ENCODE assay signal across 8 cellular contexts in genomic region chr19:38949580-38950367, GRCh38. TPM values are rescaled to one million over a fixed set of nuclear protein-coding genes. Genes with fewer than 3 reads are reported as not detected.
DNase-seq lines count a peak whose midpoint lies in the region; ATAC-seq lines count a peak whose summit lies in the region.

No MANE protein-coding gene starts in this region.

- H2AK5ac ChIP-seq in neuronal stem cell (ENCODE audit: low read depth, low read length), result peak overlapping the region; percentile 88

- H3K9me3 ChIP-seq in neuronal stem cell (replicated peaks in 1 of 2; ENCODE audit: control insufficient read depth in 2 of 2, insufficient read depth in 1 of 2, low read depth in 1 of 2, low read length in 2 of 2), result no peaks in the 10 kb centered on the region

- no peak overlapping the region for H2BK5ac ChIP-seq in neuronal stem cell (ENCODE audit: low read length)

- H3K18ac ChIP-seq in neuronal stem cell (ENCODE audit: low read length), result peak overlapping the region; percentile 94

- peak overlapping the region; percentile 41 for H2BK12ac ChIP-seq in neuronal stem cell (ENCODE audit: low read length)

- DNase-seq in GM19238 (ENCODE audit: insufficient read length, low spot score) (peak; percentile 66), NOMO-1 treated with dmso at 0.1 percent for 144 hours (lab: John Stamatoyannopoulos, UW; ENCODE audit: unreplicated experiment) (peak; percentile 31), foreskin melanocyte (peak; percentile 79), neuronal stem cell (ENCODE audit: low spot score) (peak; percentile 80), RKO (ENCODE audit: low spot score) (no peak)
- peak; percentile 55 for DNase-seq in activated gamma-delta T cell treated with anti-CD3 and anti-CD28 coated beads, Interleukin-2, amount 50 U/mL, for 16 hours (ENCODE audit: low read depth)
- peak; percentile 78 for DNase-seq in stimulated activated naive B cell treated with anti-CD40 and anti-IgM and Interleukin-4, amounts not matched to agents 10 μg/mL and 1 μg/mL and 100 μg/mL, for 72 hours

- H3K4me3 ChIP-seq in neuronal stem cell (ENCODE audit: low read length in 2 of 2), result peak overlapping the region; percentile 51 to 77

- peak overlapping the region; percentile 97 for H3K23ac ChIP-seq in neuronal stem cell (ENCODE audit: low read depth, low read length, poor library complexity)

- no peak overlapping the region for H2BK120ac ChIP-seq in neuronal stem cell (ENCODE audit: low read depth, low read length)

- H2AFZ ChIP-seq in neuronal stem cell (ENCODE audit: low read length), result peak overlapping the region; percentile 93

- H3K27ac ChIP-seq in neuronal stem cell (replicated peaks; ENCODE audit: low read length), result no peak overlapping the region

- peak overlapping the region; percentile 23 for H3K4ac ChIP-seq in neuronal stem cell (ENCODE audit: low read length)

- H4K8ac ChIP-seq in neuronal stem cell (ENCODE audit: low read depth, low read length), result no peak overlapping the region

- H3K9me3 Mint-ChIP-seq in stimulated activated naive B cell treated with anti-CD40 and anti-IgM and Interleukin-4, amounts not matched to agents 10 μg/mL and 1 μg/mL and 100 μg/mL, for 72 hours, result peaks cover 0 to 2% of the 10 kb centered on the region in 2 donors

- peak overlapping the region; percentile 71 for H3K14ac ChIP-seq in neuronal stem cell (ENCODE audit: low read length)

- peak overlapping the region; percentile 77 to 78 for H3K4me3 Mint-ChIP-seq in stimulated activated naive B cell treated with anti-CD40 and anti-IgM and Interleukin-4, amounts not matched to agents 10 μg/mL and 1 μg/mL and 100 μg/mL, for 72 hours

- H3K4me1 Mint-ChIP-seq in stimulated activated naive B cell treated with anti-CD40 and anti-IgM and Interleukin-4, amounts not matched to agents 10 μg/mL and 1 μg/mL and 100 μg/mL, for 72 hours, result peaks cover 12 to 19% of the 10 kb centered on the region in 2 donors

- peaks cover 0 to 6% (median 0%) of the 10 kb centered on the region in 3 experiments for H3K27me3 ChIP-seq in neuronal stem cell (ENCODE audit: control insufficient read depth in 3 of 3, insufficient read depth in 3 of 3, low read depth in 1 of 3, low read length in 3 of 3)

- peaks cover 3% of the 10 kb centered on the region for H3K79me1 ChIP-seq in neuronal stem cell (ENCODE audit: low read depth, low read length)

- no CpG with 5 or more reads among the region's 72 CpGs for WGBS in neuronal stem cell (ENCODE audit: extremely low coverage in 2 of 2, insufficient read length in 2 of 2, insufficient replicate concordance in 1 of 2), 2 donors

- peaks cover 41 to 68% of the 10 kb centered on the region in 2 donors for H3K27me3 Mint-ChIP-seq in stimulated activated naive B cell treated with anti-CD40 and anti-IgM and Interleukin-4, amounts not matched to agents 10 μg/mL and 1 μg/mL and 100 μg/mL, for 72 hours

- H3K36me3 Mint-ChIP-seq in stimulated activated naive B cell treated with anti-CD40 and anti-IgM and Interleukin-4, amounts not matched to agents 10 μg/mL and 1 μg/mL and 100 μg/mL, for 72 hours, result peaks cover 5 to 6% of the 10 kb centered on the region in 2 donors

- no peak overlapping the region for H3K27ac Mint-ChIP-seq in stimulated activated naive B cell treated with anti-CD40 and anti-IgM and Interleukin-4, amounts not matched to agents 10 μg/mL and 1 μg/mL and 100 μg/mL, for 72 hours

- H3K36me3 ChIP-seq in neuronal stem cell (replicated peaks in 1 of 2; ENCODE audit: control insufficient read depth in 2 of 2, insufficient read depth in 2 of 2, low read length in 2 of 2), result peaks cover 0 to 3% of the 10 kb centered on the region in 2 donors

- peak overlapping the region; percentile 58 for H2BK15ac ChIP-seq in neuronal stem cell (ENCODE audit: low read length)

- peak; percentile 88 to 95 for ATAC-seq in stimulated activated naive B cell treated with anti-CD40 and anti-IgM and Interleukin-4, amounts not matched to agents 10 μg/mL and 1 μg/mL and 100 μg/mL, for 72 hours (replicated peaks)
- no peak for ATAC-seq in HG03520 (IDR thresholded peaks at IDR 0.05; ENCODE audit: unreplicated experiment)

- H3K4me1 ChIP-seq in neuronal stem cell (ENCODE audit: control insufficient read depth in 2 of 2, insufficient read depth in 1 of 2, low read depth in 1 of 2, low read length in 2 of 2), result peaks cover 2 to 3% of the 10 kb centered on the region in 2 donors

- no peak overlapping the region for H4K91ac ChIP-seq in neuronal stem cell (ENCODE audit: low read depth, low read length, poor library complexity)

- H3K9ac ChIP-seq in neuronal stem cell (ENCODE audit: low read depth, low read length, poor library complexity), result peak overlapping the region; percentile 91

- peak overlapping the region; percentile 73 for H3K4me2 ChIP-seq in neuronal stem cell (ENCODE audit: insufficient read depth, low read length, poor library complexity, severe bottlenecking)

RNA-seq across cellular contexts. Expression of gene MRPS12, which starts 19.0 kb away (rescaled TPM):
- 29.7 TPM for polyA plus RNA-seq in neuronal stem cell (2013, experiment 1 of 2)
- 30.0 TPM for polyA plus RNA-seq in neuronal stem cell (2013, experiment 2 of 2)

RNA-seq across cellular contexts. Expression of gene SARS2, which starts 19.2 kb away (rescaled TPM):
- 35.8 TPM for polyA plus RNA-seq in neuronal stem cell (2013, experiment 1 of 2)
- polyA plus RNA-seq in neuronal stem cell (2013, experiment 2 of 2), result 34.7 TPM

RNA-seq across cellular contexts. Expression of gene FBXO17, which starts 25.8 kb away (rescaled TPM):
- polyA plus RNA-seq in neuronal stem cell (2013, experiment 1 of 2), result 23.3 TPM
- polyA plus RNA-seq in neuronal stem cell (2013, experiment 2 of 2), result 24.3 TPM

RNA-seq across cellular contexts. Expression of gene CCER2, which starts 37.8 kb away (rescaled TPM):
- polyA plus RNA-seq in neuronal stem cell (2013, experiment 1 of 2), result 1.3 TPM
- polyA plus RNA-seq in neuronal stem cell (2013, experiment 2 of 2), result 1.2 TPM

RNA-seq across cellular contexts. Expression of gene NFKBIB, which starts 50.0 kb away (rescaled TPM):
- 14.1 TPM for polyA plus RNA-seq in neuronal stem cell (2013, experiment 1 of 2)
- 13.2 TPM for polyA plus RNA-seq in neuronal stem cell (2013, experiment 2 of 2)
